In the genomic region with DNA sequence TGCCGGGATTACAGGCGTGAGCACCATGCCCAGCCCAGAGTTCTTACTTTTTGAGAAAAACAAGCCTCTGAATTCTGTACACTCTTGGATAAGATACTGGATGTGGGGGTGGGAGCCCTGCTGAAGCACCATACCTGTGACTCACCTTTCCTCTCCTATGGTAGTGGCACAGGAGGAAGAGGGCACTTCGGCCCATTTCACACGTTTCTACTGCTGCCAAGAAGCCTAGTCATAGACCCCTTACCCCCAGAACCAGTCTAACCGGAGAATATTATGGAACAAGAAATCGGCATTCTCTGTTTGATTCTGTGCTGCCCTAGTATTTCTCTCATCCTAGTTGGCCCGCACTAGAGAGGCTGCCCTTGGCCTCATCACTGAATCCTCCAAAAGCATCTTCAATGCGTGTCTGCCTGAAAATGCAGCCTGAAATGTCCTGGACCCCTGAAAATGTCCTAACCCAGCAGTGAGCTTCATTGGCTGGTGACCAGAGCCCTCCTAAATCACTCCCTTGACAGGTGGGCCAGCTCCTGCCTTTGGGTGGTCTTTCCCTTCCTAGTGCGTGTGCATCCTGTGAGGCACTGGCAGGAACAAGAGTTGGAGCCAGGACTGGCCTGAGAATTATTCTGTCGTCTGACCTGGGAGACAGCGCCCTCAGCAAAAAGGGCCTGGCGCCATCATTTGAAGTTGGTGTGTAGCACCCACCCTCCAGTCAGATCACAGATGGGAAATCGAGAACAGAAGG, we compare ENCODE assay signal across 10 cellular contexts.
"Had no signal": no experiment of that assay in that cellular context is flagged by ENCODE, and none has a peak within 500 bp of the region (broad histone marks: within the 10 kb centered on the region; RNA-seq: fewer than 3 reads in every experiment).

No MANE protein-coding gene starts in this region.

- H3K4me1 Mint-ChIP-seq: activated B cell treated with CpG ODN at 0.5 μM for 24 hours; stimulated activated memory B cell treated with anti-CD40 and anti-IgM and Interleukin-4, amounts not matched to agents 10 μg/mL and 1 μg/mL and 100 μg/mL, for 72 hours had no signal

- ATAC-seq: stimulated activated memory B cell treated with anti-CD40 and anti-IgM and Interleukin-4, amounts not matched to agents 10 μg/mL and 1 μg/mL and 100 μg/mL, for 72 hours had no signal

- H3K4me2 ChIP-seq: hepatocyte, neural progenitor cell had no signal

- H3K27me3 ChIP-seq: hepatocyte, neural progenitor cell, right atrium auricular region had no signal

- H3K9me3 Mint-ChIP-seq: activated B cell treated with CpG ODN at 0.5 μM for 24 hours; neural progenitor cell; stimulated activated memory B cell treated with anti-CD40 and anti-IgM and Interleukin-4, amounts not matched to agents 10 μg/mL and 1 μg/mL and 100 μg/mL, for 72 hours; T-helper 1 cell treated with Interleukin-12 subunit alpha and Interleukin-12 subunit beta and Interleukin-4 antibody, amounts not matched to agents 30 μg/mL and 1 μg/mL, for 36 hours had no signal

- H3K9me3 ChIP-seq: right atrium auricular region had no signal

- H2AFZ ChIP-seq: hepatocyte, neural progenitor cell had no signal

- H3K27ac ChIP-seq: hepatocyte, neural progenitor cell had no signal

- H3K27me3 Mint-ChIP-seq: activated B cell treated with CpG ODN at 0.5 μM for 24 hours; stimulated activated memory B cell treated with anti-CD40 and anti-IgM and Interleukin-4, amounts not matched to agents 10 μg/mL and 1 μg/mL and 100 μg/mL, for 72 hours had no signal

- H3K4me3 Mint-ChIP-seq: activated B cell treated with CpG ODN at 0.5 μM for 24 hours; neural progenitor cell; stimulated activated memory B cell treated with anti-CD40 and anti-IgM and Interleukin-4, amounts not matched to agents 10 μg/mL and 1 μg/mL and 100 μg/mL, for 72 hours; T-helper 1 cell treated with Interleukin-12 subunit alpha and Interleukin-12 subunit beta and Interleukin-4 antibody, amounts not matched to agents 30 μg/mL and 1 μg/mL, for 36 hours had no signal

- H3K4me1 ChIP-seq: neural progenitor cell had no signal

- H3K4me3 ChIP-seq: hepatocyte, neural progenitor cell, right atrium auricular region had no signal

- H3K9ac ChIP-seq: neural progenitor cell had no signal

- DNase-seq: activated B cell treated with CpG ODN at 0.5 μM for 24 hours; activated CD4-positive, alpha-beta T cell treated with anti-CD3 and anti-CD28 coated beads, Interleukin-2, amount 50 U/mL, for 1 hour; activated naive CD4-positive, alpha-beta T cell treated with anti-CD3 and anti-CD28 coated beads, Interleukin-2, amount 50 U/mL, for 16 hours; activated T-cell treated with anti-CD3 and anti-CD28 coated beads, Interleukin-2, amount 50 U/mL, for 1 hour; amniotic stem cell had no signal

- H3K27ac Mint-ChIP-seq: activated B cell treated with CpG ODN at 0.5 μM for 24 hours; neural progenitor cell; stimulated activated memory B cell treated with anti-CD40 and anti-IgM and Interleukin-4, amounts not matched to agents 10 μg/mL and 1 μg/mL and 100 μg/mL, for 72 hours; T-helper 1 cell treated with Interleukin-12 subunit alpha and Interleukin-12 subunit beta and Interleukin-4 antibody, amounts not matched to agents 30 μg/mL and 1 μg/mL, for 36 hours had no signal
